Comparison of ENCODE assay signal across 25 cellular contexts in genomic region chr12:107458163-107458562, GRCh38.
DNase-seq lines count a peak whose midpoint lies in the region; ATAC-seq, FAIRE-seq and TF ChIP-seq lines count a peak whose summit lies in the region.
"Had no signal": no experiment of that assay in that cellular context is flagged by ENCODE, and none has a peak within 500 bp of the region (broad histone marks: within the 10 kb centered on the region; RNA-seq: fewer than 3 reads in every experiment).

No MANE protein-coding gene starts in this region.

- peaks cover 10% of the 10 kb centered on the region for H3K79me2 ChIP-seq in mammary epithelial cell (ENCODE audit: insufficient read depth, low read length)

- no peak for FAIRE-seq in pancreas (lab: Jason Lieb, UNC)
- FAIRE-seq: GM12891, K562 had no signal

- no peak overlapping the region for H3K4me2 ChIP-seq in mammary epithelial cell (ENCODE audit: insufficient read depth, low read depth, low read length)
- H3K4me2 ChIP-seq: BLaER1 treated with 17β-estradiol and CSF1 and Interleukin-3, amounts not matched to agents 10 nM and 100 nM; PC-9 had no signal

- CTCF ChIA-PET in MCF 10A (lab: Yijun Ruan, JAX) (interaction anchor here (0.9 kb wide), 1 partner anchor 35 kb away, joined by 4 read pairs; no protein-coding TSS in a partner anchor), mammary epithelial cell (lab: Charles Lee; ENCODE audit: low non-redundant PET) (no interaction called here)
- CTCF ChIA-PET in naive thymus-derived CD4-positive, alpha-beta T cell (lab: Charles Lee): no interaction called here

- no peak overlapping the region for H3K9ac ChIP-seq in mammary epithelial cell (ENCODE audit: insufficient read depth, low read length)
- H3K9ac ChIP-seq: BLaER1 treated with 17β-estradiol and CSF1 and Interleukin-3, amounts not matched to agents 10 nM and 100 nM had no signal

- H3K27me3 ChIP-seq in mammary epithelial cell (ENCODE audit: insufficient read depth, low read length) (no peaks in the 10 kb centered on the region), pancreas (no peaks in the 10 kb centered on the region), Peyer's patch (no peaks in the 10 kb centered on the region)
- no peaks in the 10 kb centered on the region for H3K27me3 ChIP-seq in naive thymus-derived CD4-positive, alpha-beta T cell (ENCODE audit: control insufficient read depth in 2 of 2, insufficient read depth in 2 of 2, low read length in 2 of 2)
- H3K27me3 ChIP-seq: BLaER1 treated with 17β-estradiol and CSF1 and Interleukin-3, amounts not matched to agents 10 nM and 100 nM had no signal

- in situ Hi-C loops in mammary epithelial cell (cut with MboI; ENCODE audit: low sequenced_read_pairs in 2 of 2): no loop called here

- H3K4me3 Mint-ChIP-seq in MCF 10A (ENCODE audit: unreplicated experiment): no peak overlapping the region
- no peak overlapping the region for H3K4me3 Mint-ChIP-seq in naive thymus-derived CD4-positive, alpha-beta T cell
- H3K4me3 Mint-ChIP-seq: CD4-positive, alpha-beta memory T cell; HFFc6 had no signal

- H3K4me1 Mint-ChIP-seq in MCF 10A (ENCODE audit: insufficient read depth, unreplicated experiment): no peaks in the 10 kb centered on the region
- peaks cover 4 to 16% (median 12%) of the 10 kb centered on the region in 7 donors for H3K4me1 Mint-ChIP-seq in naive thymus-derived CD4-positive, alpha-beta T cell

- no peaks in the 10 kb centered on the region for H3K27me3 Mint-ChIP-seq in MCF 10A (ENCODE audit: insufficient read depth, unreplicated experiment)
- H3K27me3 Mint-ChIP-seq in naive thymus-derived CD4-positive, alpha-beta T cell: no peaks in the 10 kb centered on the region
- H3K27me3 Mint-ChIP-seq: CD4-positive, alpha-beta memory T cell had no signal

- ATAC-seq in pancreas (peak; percentile 64 to 88 (median 76)), GM19395 (IDR thresholded peaks at IDR 0.05; ENCODE audit: unreplicated experiment) (no peak)
- ATAC-seq in naive thymus-derived CD4-positive, alpha-beta T cell: no peak
- ATAC-seq: K562 had no signal

- intact Hi-C loops in MCF 10A (cut with micrococcal nuclease) (no loop called here), mammary epithelial cell (cut with micrococcal nuclease) (no loop called here), pancreas (cut with DNase I) (no loop called here)
- intact Hi-C loops in naive thymus-derived CD4-positive, alpha-beta T cell (cut with micrococcal nuclease): no loop called here

- no peak overlapping the region for H3K27ac ChIP-seq in mammary epithelial cell (ENCODE audit: insufficient read depth, low read depth, low read length)
- no peak overlapping the region for H3K27ac ChIP-seq in pancreas
- H3K27ac ChIP-seq in Peyer's patch: no peak overlapping the region
- no peak overlapping the region for H3K27ac ChIP-seq in naive thymus-derived CD4-positive, alpha-beta T cell (ENCODE audit: low read depth, low read length)
- H3K27ac ChIP-seq: BLaER1 treated with 17β-estradiol and CSF1 and Interleukin-3, amounts not matched to agents 10 nM and 100 nM; PC-9; RWPE1 had no signal

- BruUV-seq in MCF 10A (replicated peaks; lab: Mats Ljungman, UMichigan): no TSS peak
- no TSS peak for BruUV-seq in mammary epithelial cell (replicated peaks; lab: Mats Ljungman, UMichigan)

- H3K4me3 ChIP-seq in mammary epithelial cell (replicated peaks in 1 of 3; ENCODE audit: insufficient read depth in 1 of 3, low read depth in 2 of 3, low read length in 3 of 3) (no peak overlapping the region), cardiac fibroblast (replicated peaks in 1 of 2; ENCODE audit: low read depth in 2 of 2, low read length in 2 of 2) (no peak overlapping the region), pancreas (no peak overlapping the region), Peyer's patch (no peak overlapping the region)
- no peak overlapping the region for H3K4me3 ChIP-seq in naive thymus-derived CD4-positive, alpha-beta T cell (ENCODE audit: low read length)
- H3K4me3 ChIP-seq: BLaER1 treated with 17β-estradiol and CSF1 and Interleukin-3, amounts not matched to agents 10 nM and 100 nM; K562; PC-9 had no signal

- TF ChIP-seq POLR2A in Peyer's patch (IDR thresholded peaks at IDR 0.05): no peak

- dilution Hi-C loops in mammary epithelial cell (cut with HindIII; ENCODE audit: low sequenced_read_pairs): no loop called here

- H3K9me3 Mint-ChIP-seq in MCF 10A (ENCODE audit: unreplicated experiment): no peaks in the 10 kb centered on the region
- peaks cover 0 to 8% (median 0%) of the 10 kb centered on the region in 11 donors for H3K9me3 Mint-ChIP-seq in naive thymus-derived CD4-positive, alpha-beta T cell

- POLR2A ChIA-PET in MCF 10A (lab: Yijun Ruan, JAX): no interaction called here
- POLR2A ChIA-PET in naive thymus-derived CD4-positive, alpha-beta T cell (lab: Charles Lee): no interaction called here

- H3K4me1 ChIP-seq in mammary epithelial cell (ENCODE audit: insufficient read depth, low read length): peaks cover 22% of the 10 kb centered on the region
- no peaks in the 10 kb centered on the region for H3K4me1 ChIP-seq in pancreas
- no peaks in the 10 kb centered on the region for H3K4me1 ChIP-seq in Peyer's patch
- H3K4me1 ChIP-seq in naive thymus-derived CD4-positive, alpha-beta T cell (ENCODE audit: control insufficient read depth in 2 of 2, insufficient read depth in 2 of 2, low read length in 2 of 2): no peaks in the 10 kb centered on the region
- H3K4me1 ChIP-seq: Caco-2 had no signal

- H3K9me3 ChIP-seq in mammary epithelial cell (replicated peaks; ENCODE audit: insufficient read depth, low read length) (no peaks in the 10 kb centered on the region), pancreas (no peaks in the 10 kb centered on the region), Peyer's patch (peaks cover 0 to 3% (median 0%) of the 10 kb centered on the region in 4 donors)
- peaks cover 0 to 2% (median 0%) of the 10 kb centered on the region in 3 experiments for H3K9me3 ChIP-seq in naive thymus-derived CD4-positive, alpha-beta T cell (ENCODE audit: control insufficient read depth in 2 of 3, low read length in 3 of 3)
- H3K9me3 ChIP-seq: Caco-2 had no signal

- no peak for TF ChIP-seq CTCF in MCF 10A (IDR thresholded peaks at IDR 0.05; ENCODE audit: unreplicated experiment)
- TF ChIP-seq CTCF in mammary epithelial cell (conservative IDR thresholded peaks at IDR 0.05 in 1 of 2, IDR thresholded peaks at IDR 0.05 in 1 of 2; ENCODE audit: extremely low read depth in 1 of 2, insufficient read depth in 1 of 2, low read depth in 1 of 2, low read length in 2 of 2): no peak
- TF ChIP-seq CTCF in cardiac fibroblast (IDR thresholded peaks at IDR 0.05; ENCODE audit: low read depth, low read length): no peak
- no peak for TF ChIP-seq CTCF in pancreas (IDR thresholded peaks at IDR 0.05)
- TF ChIP-seq CTCF in Peyer's patch (IDR thresholded peaks at IDR 0.05): no peak

- H3K36me3 Mint-ChIP-seq in MCF 10A (ENCODE audit: insufficient read depth, unreplicated experiment): no peaks in the 10 kb centered on the region
- H3K36me3 Mint-ChIP-seq in naive thymus-derived CD4-positive, alpha-beta T cell: peaks cover 0 to 12% (median 0%) of the 10 kb centered on the region in 5 donors
- H3K36me3 Mint-ChIP-seq: CD4-positive, alpha-beta memory T cell had no signal

- 59% methylated on average over 2 of the region's 2 CpGs for WGBS in mammary epithelial cell (ENCODE audit: low coverage, missing lambda C conversion rate)
- 17% methylated on average over 2 of the region's 2 CpGs for WGBS in pancreas, 2 donors

- H2AFZ ChIP-seq in mammary epithelial cell (ENCODE audit: low read depth, low read length): no peak overlapping the region
- H2AFZ ChIP-seq: PC-9 had no signal

- DNase-seq in MCF 10A (ENCODE audit: unreplicated experiment) (peak; percentile 46), mammary epithelial cell (no peak), NCI-H69 (lab: John Stamatoyannopoulos, UW) (peak; percentile 27), cardiac fibroblast (ENCODE audit: low read depth in 2 of 2) (peak; percentile 15 to 21), pancreas (peak in 5 of 6 donors; percentile 23 to 81 (median 66)), Peyer's patch (no peak)
- DNase-seq in naive thymus-derived CD4-positive, alpha-beta T cell: no peak
- DNase-seq: 8988T; Caco-2; CD4-positive, alpha-beta memory T cell; DND-41; H7; HFFc6; NCI-H1092; NCI-H1436; NCI-H187 treated with DMSO at 0.1 percent for 48 hours; NCI-H345; NCI-H526 treated with DMSO at 0.1 percent for 48 hours; PC-9; SIG-M5 had no signal

- no peak overlapping the region for H3K27ac Mint-ChIP-seq in MCF 10A (ENCODE audit: low read depth, unreplicated experiment)
- no peak overlapping the region for H3K27ac Mint-ChIP-seq in naive thymus-derived CD4-positive, alpha-beta T cell
- H3K27ac Mint-ChIP-seq: CD4-positive, alpha-beta memory T cell; HFFc6 had no signal

- no peaks in the 10 kb centered on the region for H4K20me1 ChIP-seq in mammary epithelial cell (ENCODE audit: insufficient read depth, low read length)

- H3K36me3 ChIP-seq in mammary epithelial cell (ENCODE audit: insufficient read depth, low read length): no peaks in the 10 kb centered on the region
- no peaks in the 10 kb centered on the region for H3K36me3 ChIP-seq in pancreas
- no peaks in the 10 kb centered on the region for H3K36me3 ChIP-seq in Peyer's patch
- no peaks in the 10 kb centered on the region for H3K36me3 ChIP-seq in naive thymus-derived CD4-positive, alpha-beta T cell (ENCODE audit: control insufficient read depth in 2 of 3, insufficient read depth in 3 of 3, low read length in 3 of 3)
- H3K36me3 ChIP-seq: BLaER1 treated with 17β-estradiol and CSF1 and Interleukin-3, amounts not matched to agents 10 nM and 100 nM had no signal

Comparison
In these comparisons a context has a peak if more than half of its experiments do, and no peak if none do; other contexts are left out.
1. DNase-seq: peak in MCF 10A (single experiment), NCI-H69 (single experiment), cardiac fibroblast (2 of 2) and pancreas (5 of 6); none in mammary epithelial cell (single experiment), Peyer's patch (0 of 3) and naive thymus-derived CD4-positive, alpha-beta T cell (0 of 9).
2. ATAC-seq: peak in pancreas (4 of 4); none in GM19395 (single experiment) and naive thymus-derived CD4-positive, alpha-beta T cell (single experiment).